In genomic region chr5:134001938-134002731, GRCh38 we compare ENCODE assay signal across 1 cellular context.
TF ChIP-seq lines count a peak whose summit lies in the region.

No MANE protein-coding gene starts in this region.

TF ChIP-seq in GM23338, 12 proteins besides CTCF, POLR2A, EP300 and RAD21 (continued from another document):
- TF ChIP-seq ZNF462 (CRISPR knock-in tag; IDR thresholded peaks at IDR 0.05) (no peak), ETS1 (IDR thresholded peaks at IDR 0.05) (no peak), ZNF331 (CRISPR knock-in tag; IDR thresholded peaks at IDR 0.05; ENCODE audit: low read depth) (no peak), POLR2AphosphoS5 (IDR thresholded peaks at IDR 0.05; ENCODE audit: low read depth) (no peak), ZNF114 (CRISPR knock-in tag; IDR thresholded peaks at IDR 0.05) (no peak), NANOG (IDR thresholded peaks at IDR 0.05; ENCODE audit: borderline replicate concordance) (no peak), EZH2phosphoT487 (IDR thresholded peaks at IDR 0.05; ENCODE audit: unreplicated experiment) (no peak), EZH2 (IDR thresholded peaks at IDR 0.05; ENCODE audit: low read depth, unreplicated experiment) (no peak), REST (IDR thresholded peaks at IDR 0.05; ENCODE audit: unreplicated experiment) (no peak)
